29 cellular contexts compared by ENCODE assay signal in genomic region chr10:123611876-123612275, GRCh38. TPM values are rescaled to one million over a fixed set of nuclear protein-coding genes. Genes with fewer than 3 reads are reported as not detected.
DNase-seq lines count a peak whose midpoint lies in the region; FAIRE-seq and TF ChIP-seq lines count a peak whose summit lies in the region.
"Had no signal": no experiment of that assay in that cellular context is flagged by ENCODE, and none has a peak within 500 bp of the region (broad histone marks: within the 10 kb centered on the region; RNA-seq: fewer than 3 reads in every experiment).

No MANE protein-coding gene starts in this region.

- H3K9me3 ChIP-seq in esophagus muscularis mucosa: no peaks in the 10 kb centered on the region
- H3K9me3 ChIP-seq in kidney (ENCODE audit: control insufficient read depth in 1 of 2, low read length in 2 of 2): no peaks in the 10 kb centered on the region
- H3K9me3 ChIP-seq: BE2C, BLaER1 had no signal

- no peaks in the 10 kb centered on the region for H3K36me3 ChIP-seq in esophagus muscularis mucosa
- no peaks in the 10 kb centered on the region for H3K36me3 ChIP-seq in kidney (ENCODE audit: control insufficient read depth in 1 of 2, insufficient read depth in 2 of 2, low read length in 2 of 2)
- H3K36me3 ChIP-seq: BE2C, BLaER1 had no signal

- TF ChIP-seq CTCF in esophagus muscularis mucosa (IDR thresholded peaks at IDR 0.05): no peak
- TF ChIP-seq CTCF in kidney (IDR thresholded peaks at IDR 0.05; ENCODE audit: borderline replicate concordance, extremely low read depth, insufficient read depth): no peak

- WGBS in esophagus muscularis mucosa: 43% methylated on average over 1 of the region's 3 CpGs

- FAIRE-seq in kidney (lab: Jason Lieb, UNC): no peak
- FAIRE-seq: A204.1, GM12878, GM12892, GM18507 had no signal

- H3K4me3 ChIP-seq in esophagus muscularis mucosa: no peak overlapping the region
- H3K4me3 ChIP-seq in kidney (ENCODE audit: low read length in 2 of 2): no peak overlapping the region
- H3K4me3 ChIP-seq: BLaER1, GM12878 had no signal

- H3K4me1 ChIP-seq in esophagus muscularis mucosa: no peaks in the 10 kb centered on the region
- H3K4me1 ChIP-seq in kidney (ENCODE audit: control insufficient read depth in 1 of 2, insufficient read depth in 1 of 2, low read depth in 1 of 2, low read length in 2 of 2): no peaks in the 10 kb centered on the region
- H3K4me1 ChIP-seq: BE2C, BLaER1 had no signal

- H3K27me3 ChIP-seq in esophagus muscularis mucosa: peaks cover 0 to 32% (median 0%) of the 10 kb centered on the region in 4 donors
- H3K27me3 ChIP-seq: BLaER1 had no signal

- no peak for TF ChIP-seq EP300 in esophagus muscularis mucosa (IDR thresholded peaks at IDR 0.05)

- intact Hi-C loops in esophagus muscularis mucosa (cut with DNase I): no loop called here
- intact Hi-C loops in kidney (cut with DNase I): no loop called here

- peak; percentile 57 for DNase-seq in esophagus muscularis mucosa (ENCODE audit: extremely low spot score)
- peak; percentile 29 for DNase-seq in kidney
- DNase-seq in hepatic stellate cell (ENCODE audit: low spot score): no peak
- DNase-seq in activated T-cell treated with anti-CD3 and anti-CD28 coated beads for 4 hours: no peak
- DNase-seq in globus pallidus (ENCODE audit: low spot score): no peak
- DNase-seq: 8988T; ACHN; BE2C; C1 segment of cervical spinal cord; CD4-positive, alpha-beta memory T cell; CD4-positive, CD25-positive, alpha-beta regulatory T cell; CD8-positive, alpha-beta memory T cell; COR-L47; DMS 273 treated with DMSO at 0.1 percent for 48 hours; DMS153; DMS53; DMS79; DND-41; EL; GDM1 had no signal

- TF ChIP-seq POLR2A in esophagus muscularis mucosa (IDR thresholded peaks at IDR 0.05; ENCODE audit: low read depth): no peak

- no peak overlapping the region for H3K9ac ChIP-seq in kidney (ENCODE audit: low read length in 2 of 2)
- H3K9ac ChIP-seq: BLaER1 had no signal

- H3K27ac ChIP-seq in esophagus muscularis mucosa (replicated peaks in 1 of 4) (no peak overlapping the region), kidney (ENCODE audit: low read depth in 2 of 2, low read length in 2 of 2) (no peak overlapping the region)
- H3K27ac ChIP-seq: BLaER1 had no signal

RNA-seq across cellular contexts. Expression of gene GPR26, which starts 54.3 kb away (rescaled TPM):
- total RNA-seq in esophagus muscularis mucosa (not detected), kidney (not detected)
- polyA plus RNA-seq in kidney (ENCODE audit: insufficient read depth, low read depth, low replicate concordance): not detected
- total RNA-seq: A673; CD4-positive, alpha-beta memory T cell; CD4-positive, CD25-positive, alpha-beta regulatory T cell; CD8-positive, alpha-beta memory T cell; G401 had no signal
- polyA plus RNA-seq: AG04450; CD14-positive monocyte; CD4-positive, alpha-beta memory T cell; CD4-positive, CD25-positive, alpha-beta regulatory T cell; CD8-positive, alpha-beta memory T cell had no signal

Comparison
In these comparisons a context has a peak if more than half of its experiments do, and no peak if none do; other contexts are left out.
1. DNase-seq: peak in esophagus muscularis mucosa (single experiment) and kidney (single experiment); none in hepatic stellate cell (single experiment), activated T-cell treated with anti-CD3 and anti-CD28 coated beads for 4 hours (single experiment) and globus pallidus (single experiment).